ENCODE assay signal across 12 cellular contexts in the genomic region with DNA sequence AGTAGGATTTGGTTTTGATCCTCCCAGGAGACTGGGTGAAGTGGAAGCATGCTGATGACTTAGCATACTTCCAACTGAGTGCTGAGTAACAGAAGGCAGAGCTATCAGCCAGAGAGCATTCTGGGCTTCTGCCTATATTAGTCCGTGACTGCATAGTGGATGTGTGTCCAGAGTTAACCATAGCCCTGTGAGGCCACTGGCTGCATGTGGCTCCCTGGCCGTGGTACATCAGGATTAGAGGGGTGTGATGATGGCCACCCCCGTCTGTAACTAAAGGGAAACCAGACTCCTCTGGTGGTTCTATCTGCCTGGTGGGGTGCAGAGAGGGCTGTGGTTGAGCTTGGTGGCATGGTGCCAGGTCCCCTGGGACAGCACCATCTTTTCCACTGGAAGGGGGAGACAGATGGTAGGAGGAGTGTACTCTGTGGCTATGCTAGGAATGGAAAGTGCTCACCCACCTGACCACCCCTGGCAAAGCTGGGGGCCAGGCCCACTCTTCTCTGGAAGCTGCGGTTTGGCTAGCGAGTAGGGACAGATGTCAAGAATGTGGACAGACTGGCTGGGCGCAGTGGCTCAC. TPM values are rescaled to one million over a fixed set of nuclear protein-coding genes. Genes with fewer than 3 reads are reported as not detected.
DNase-seq lines count a peak whose midpoint lies in the region; ATAC-seq, FAIRE-seq and TF ChIP-seq lines count a peak whose summit lies in the region.
"Had no signal": no experiment of that assay in that cellular context is flagged by ENCODE, and none has a peak within 500 bp of the region (broad histone marks: within the 10 kb centered on the region; RNA-seq: fewer than 3 reads in every experiment).

No MANE protein-coding gene starts in this region.

- peak; percentile 81 for FAIRE-seq in H54 (lab: Jason Lieb, UNC)

- BruUV-seq in Panc1 (replicated peaks; lab: Mats Ljungman, UMichigan), result no TSS peak

- H3K27ac ChIP-seq in Panc1 (ENCODE audit: low read length) (no peak overlapping the region), Peyer's patch (no peak overlapping the region)

- H3K9me3 Mint-ChIP-seq in activated T-helper 2 cell treated with anti-CD3 and anti-CD28 coated beads, Interferon-gamma antibody, Interleukin-2, Interleukin-4, amounts not matched to agents 10 μg/mL and 5 μg/mL and 100 μg/mL, durations not matched to agents 14 hours and 24 hours and 36 hours, result peaks cover 7% of the 10 kb centered on the region

- H3K27me3 Mint-ChIP-seq in activated T-helper 2 cell treated with anti-CD3 and anti-CD28 coated beads, Interferon-gamma antibody, Interleukin-2, Interleukin-4, amounts not matched to agents 10 μg/mL and 5 μg/mL and 100 μg/mL, durations not matched to agents 14 hours and 24 hours and 36 hours (ENCODE audit: low read depth), result peaks cover 5% of the 10 kb centered on the region

- in situ Hi-C loops in Panc1 (cut with HindIII; ENCODE audit: low pct_unique_long_range_greater_than_20kb, low sequenced_read_pairs), result no loop called here
- in situ Hi-C loops in ACHN (cut with HindIII; ENCODE audit: low pct_ligation_motif_present, low pct_unique_long_range_greater_than_20kb, low sequenced_read_pairs), result loop anchor here (25.0 kb wide), 1 partner anchor 163 kb away; no protein-coding TSS in a partner anchor

- H3K4me1 Mint-ChIP-seq in activated T-helper 2 cell treated with anti-CD3 and anti-CD28 coated beads, Interferon-gamma antibody, Interleukin-2, Interleukin-4, amounts not matched to agents 10 μg/mL and 5 μg/mL and 100 μg/mL, durations not matched to agents 14 hours and 24 hours and 36 hours (ENCODE audit: low read depth), result no peaks in the 10 kb centered on the region

- H3K4me3 ChIP-seq in Panc1 (ENCODE audit: low read depth in 2 of 2, low read length in 2 of 2), result no peak overlapping the region
- no peak overlapping the region for H3K4me3 ChIP-seq in foreskin fibroblast (ENCODE audit: low read depth in 1 of 2, low read length in 2 of 2)
- H3K4me3 ChIP-seq in Peyer's patch, result no peak overlapping the region

- peak; percentile 73; the same call in 1 of the 2 replicates for ATAC-seq in Panc1

- intact Hi-C loops in Panc1 (cut with micrococcal nuclease; ENCODE audit: unreplicated experiment), result no loop called here
- intact Hi-C loops in activated T-helper 2 cell treated with anti-CD3 and anti-CD28 coated beads, Interferon-gamma antibody, Interleukin-2, Interleukin-4, amounts not matched to agents 10 μg/mL and 5 μg/mL and 100 μg/mL, durations not matched to agents 14 hours and 24 hours and 36 hours (cut with micrococcal nuclease), result no loop called here

- CTCF ChIA-PET in Panc1 (lab: Charles Lee), result interaction anchor here (0.6 to 0.7 kb wide), 2 partner anchors 18 to 87 kb away, joined by 5 read pairs; no protein-coding TSS in a partner anchor

- H3K27me3 ChIP-seq in Panc1 (ENCODE audit: control insufficient read depth, insufficient read depth, low read length) (no peaks in the 10 kb centered on the region), Peyer's patch (no peaks in the 10 kb centered on the region)

- H3K4me3 Mint-ChIP-seq in activated T-helper 2 cell treated with anti-CD3 and anti-CD28 coated beads, Interferon-gamma antibody, Interleukin-2, Interleukin-4, amounts not matched to agents 10 μg/mL and 5 μg/mL and 100 μg/mL, durations not matched to agents 14 hours and 24 hours and 36 hours (ENCODE audit: low read depth), result no peak overlapping the region
- H3K4me3 Mint-ChIP-seq: activated T-helper 1 cell treated with anti-CD3 and anti-CD28 coated beads, Interleukin-12 subunit alpha, Interleukin-12 subunit beta, Interleukin-2, Interleukin-4 antibody, amounts not matched to agents 30 ng/mL and 10 ng/mL and 1 ng/mL, durations not matched to agents 14 hours and 24 hours and 36 hours; CD4-positive, CD25-positive, alpha-beta regulatory T cell had no signal

- H3K27ac Mint-ChIP-seq in activated T-helper 2 cell treated with anti-CD3 and anti-CD28 coated beads, Interferon-gamma antibody, Interleukin-2, Interleukin-4, amounts not matched to agents 10 μg/mL and 5 μg/mL and 100 μg/mL, durations not matched to agents 14 hours and 24 hours and 36 hours, result no peak overlapping the region
- H3K27ac Mint-ChIP-seq: activated T-helper 1 cell treated with anti-CD3 and anti-CD28 coated beads, Interleukin-12 subunit alpha, Interleukin-12 subunit beta, Interleukin-2, Interleukin-4 antibody, amounts not matched to agents 30 ng/mL and 10 ng/mL and 1 ng/mL, durations not matched to agents 14 hours and 24 hours and 36 hours; CD4-positive, CD25-positive, alpha-beta regulatory T cell had no signal

- no peaks in the 10 kb centered on the region for H3K36me3 Mint-ChIP-seq in activated T-helper 2 cell treated with anti-CD3 and anti-CD28 coated beads, Interferon-gamma antibody, Interleukin-2, Interleukin-4, amounts not matched to agents 10 μg/mL and 5 μg/mL and 100 μg/mL, durations not matched to agents 14 hours and 24 hours and 36 hours (ENCODE audit: low read depth)

- H3K4me1 ChIP-seq in Panc1 (ENCODE audit: control insufficient read depth, insufficient read depth, low read length), result no peaks in the 10 kb centered on the region
- H3K4me1 ChIP-seq in Peyer's patch, result no peaks in the 10 kb centered on the region

- TF ChIP-seq POLR2A in H54 (IDR thresholded peaks at IDR 0.05; ENCODE audit: low read depth, low read length), result no peak
- no peak for TF ChIP-seq POLR2A in Peyer's patch (IDR thresholded peaks at IDR 0.05)

- H3K36me3 ChIP-seq in Panc1 (ENCODE audit: control insufficient read depth, insufficient read depth, low read length) (no peaks in the 10 kb centered on the region), Peyer's patch (no peaks in the 10 kb centered on the region)

- DNase-seq in A172 (ENCODE audit: low spot score) (peak; percentile 21), H54 (ENCODE audit: insufficient read length, low spot score) (peak; percentile 30), Panc1 (ENCODE audit: low read depth, low spot score) (no peak), foreskin fibroblast (peak; percentile 66 to 83), NCI-H1048 (lab: John Stamatoyannopoulos, UW) (no peak), ACHN (no peak), Peyer's patch (no peak)
- DNase-seq in activated T-helper 2 cell treated with anti-CD3 and anti-CD28 coated beads, Interferon-gamma antibody, Interleukin-2, Interleukin-4, amounts not matched to agents 10 μg/mL and 5 μg/mL and 100 μg/mL, durations not matched to agents 14 hours and 24 hours and 36 hours (ENCODE audit: low spot score), result no peak
- DNase-seq: CD4-positive, CD25-positive, alpha-beta regulatory T cell; effector CD8-positive, alpha-beta T cell had no signal

- POLR2A ChIA-PET in Panc1 (lab: Charles Lee), result no interaction called here

- TF ChIP-seq CTCF in Panc1 (IDR thresholded peaks at IDR 0.05), result no peak
- no peak for TF ChIP-seq CTCF in foreskin fibroblast (IDR thresholded peaks at IDR 0.05; ENCODE audit: low read depth, low read length)
- no peak for TF ChIP-seq CTCF in Peyer's patch (IDR thresholded peaks at IDR 0.05)

- H3K9me3 ChIP-seq in Panc1 (ENCODE audit: control insufficient read depth, insufficient read depth, low read depth, low read length), result no peaks in the 10 kb centered on the region
- H3K9me3 ChIP-seq in Peyer's patch, result peaks cover 0 to 5% (median 0%) of the 10 kb centered on the region in 4 donors

RNA-seq across cellular contexts. Expression of a gene that starts 27.4 kb away (rescaled TPM):
- total RNA-seq in A172 (2014; rRNA removed; shearing (Covaris generic)), result 13.1 and 15.8 TPM in 2 replicates
- total RNA-seq in Panc1 (2021; ENCODE audit: unreplicated experiment) (24.4 TPM), Peyer's patch (100 to 1,000 TPM in 3 of 4 donors, 10 to 100 TPM in 1; 89.1 to 139 (median 107) TPM)
- polyA plus RNA-seq in Panc1 (2012; ENCODE audit: insufficient read length), result 27.6 TPM
- 46.2 and 48.5 TPM in 2 replicates for total RNA-seq in activated T-helper 2 cell treated with anti-CD3 and anti-CD28 coated beads, Interferon-gamma antibody, Interleukin-2, Interleukin-4, amounts not matched to agents 10 μg/mL and 5 μg/mL and 100 μg/mL, durations not matched to agents 14 hours and 24 hours and 36 hours

RNA-seq across cellular contexts. Expression of a gene that starts 36.1 kb away (rescaled TPM):
- not detected in 2 replicates for total RNA-seq in A172 (2014; rRNA removed; shearing (Covaris generic))
- total RNA-seq in Panc1 (2021; ENCODE audit: unreplicated experiment) (not detected), Peyer's patch (not detected)
- not detected for polyA plus RNA-seq in Panc1 (2012; ENCODE audit: insufficient read length)
- total RNA-seq in activated T-helper 2 cell treated with anti-CD3 and anti-CD28 coated beads, Interferon-gamma antibody, Interleukin-2, Interleukin-4, amounts not matched to agents 10 μg/mL and 5 μg/mL and 100 μg/mL, durations not matched to agents 14 hours and 24 hours and 36 hours, result not detected in 2 replicates
- total RNA-seq: activated T-helper 1 cell treated with anti-CD3 and anti-CD28 coated beads, Interleukin-12 subunit alpha, Interleukin-12 subunit beta, Interleukin-2, Interleukin-4 antibody, amounts not matched to agents 30 ng/mL and 10 ng/mL and 1 ng/mL, durations not matched to agents 14 hours and 24 hours and 36 hours; CD4-positive, CD25-positive, alpha-beta regulatory T cell; temporal lobe had no signal

Comparison
In these comparisons a context has a peak if more than half of its experiments do, and no peak if none do; other contexts are left out.
1. DNase-seq: peak in A172 (single experiment), H54 (single experiment) and foreskin fibroblast (2 of 2); none in Panc1 (single experiment), NCI-H1048 (single experiment), activated T-helper 2 cell treated with anti-CD3 and anti-CD28 coated beads, Interferon-gamma antibody, Interleukin-2, Interleukin-4, amounts not matched to agents 10 μg/mL and 5 μg/mL and 100 μg/mL, durations not matched to agents 14 hours and 24 hours and 36 hours (single experiment), ACHN (single experiment) and Peyer's patch (0 of 3).